ENCODE assay signal across 7 cellular contexts in genomic region chr7:12715372-12716133, GRCh38. TPM values are rescaled to one million over a fixed set of nuclear protein-coding genes. Genes with fewer than 3 reads are reported as not detected.
DNase-seq lines count a peak whose midpoint lies in the region; ATAC-seq and TF ChIP-seq lines count a peak whose summit lies in the region.

No MANE protein-coding gene starts in this region.

- H3K4me3 ChIP-seq in HAP-1 (peak overlapping the region; percentile 26), adipocyte (ENCODE audit: low read length) (peak overlapping the region; percentile 71), heart left ventricle (peak overlapping the region in 10 of 12 donors; percentile 23 to 34 (median 26)), ovary (no peak overlapping the region)

- DNase-seq in HAP-1 (ENCODE audit: low spot score in 2 of 2) = peak; percentile 87 to 100
- DNase-seq in NCI-H748 treated with DMSO at 0.1 percent for 48 hours (lab: John Stamatoyannopoulos, UW) = peak; percentile 97
- DNase-seq in adipocyte (ENCODE audit: low read depth) = peak; percentile 93
- DNase-seq in heart left ventricle = peak; percentile 65 to 85 (median 73)
- peak; percentile 20 to 60 (median 29) for DNase-seq in ovary

- peak; percentile 89 to 99 (median 96) for ATAC-seq in heart left ventricle
- no peak for ATAC-seq in GM21619 (IDR thresholded peaks at IDR 0.05; ENCODE audit: unreplicated experiment)
- no peak for ATAC-seq in GM19397 (IDR thresholded peaks at IDR 0.05; ENCODE audit: unreplicated experiment)

- 30 to 36% (median 33%) methylated on average over 12 of the region's 12 CpGs for WGBS in heart left ventricle, 4 donors
- WGBS in ovary, 3 donors = 14 to 15% (median 15%) methylated on average over 12 of the region's 12 CpGs

- no peak for TF ChIP-seq EP300 in ovary (IDR thresholded peaks at IDR 0.05)

- H3K27ac ChIP-seq in heart left ventricle (peak overlapping the region; percentile 56 to 87 (median 72)), ovary (no peak overlapping the region)

- intact Hi-C loops in heart left ventricle (cut with DNase I) = loop anchor here in 1 of 10 donors (1.0 kb wide), 1 partner anchor 13 kb away; no protein-coding TSS in a partner anchor
- intact Hi-C loops in ovary (cut with DNase I) = no loop called here

- H3K27me3 ChIP-seq in HAP-1 (ENCODE audit: low read depth) = no peaks in the 10 kb centered on the region
- H3K27me3 ChIP-seq in adipocyte (replicated peaks; ENCODE audit: control insufficient read depth, insufficient read depth, low read length) = no peaks in the 10 kb centered on the region
- H3K27me3 ChIP-seq in heart left ventricle = no peaks in the 10 kb centered on the region
- H3K27me3 ChIP-seq in ovary = no peaks in the 10 kb centered on the region

- peak in 1 of 2 donors; percentile 36 for TF ChIP-seq POLR2A in heart left ventricle (IDR thresholded peaks at IDR 0.05)
- no peak for TF ChIP-seq POLR2A in ovary (IDR thresholded peaks at IDR 0.05)

- H3K9me3 ChIP-seq in HAP-1 = no peaks in the 10 kb centered on the region
- H3K9me3 ChIP-seq in adipocyte (ENCODE audit: control insufficient read depth, low read length) = no peaks in the 10 kb centered on the region
- no peaks in the 10 kb centered on the region for H3K9me3 ChIP-seq in heart left ventricle
- no peaks in the 10 kb centered on the region for H3K9me3 ChIP-seq in ovary

- in situ Hi-C loops in HAP-1 (cut with MboI; ENCODE audit: low sequenced_read_pairs) = no loop called here

- peak overlapping the region; percentile 75 for H3K9ac ChIP-seq in adipocyte (ENCODE audit: low read length)

- TF ChIP-seq CTCF in heart left ventricle (IDR thresholded peaks at IDR 0.05) = no peak
- TF ChIP-seq CTCF in ovary (IDR thresholded peaks at IDR 0.05) = no peak

- H3K36me3 ChIP-seq in HAP-1 (replicated peaks) = no peaks in the 10 kb centered on the region
- H3K36me3 ChIP-seq in adipocyte (ENCODE audit: control insufficient read depth, insufficient read depth, low read length, severe bottlenecking) = no peaks in the 10 kb centered on the region
- H3K36me3 ChIP-seq in heart left ventricle = no peaks in the 10 kb centered on the region
- H3K36me3 ChIP-seq in ovary = no peaks in the 10 kb centered on the region

- peaks cover 31% of the 10 kb centered on the region for H3K4me1 ChIP-seq in HAP-1
- peaks cover 45% of the 10 kb centered on the region for H3K4me1 ChIP-seq in adipocyte (ENCODE audit: control insufficient read depth, insufficient read depth, low read length)
- H3K4me1 ChIP-seq in heart left ventricle = peaks cover 0 to 53% (median 31%) of the 10 kb centered on the region in 12 donors
- H3K4me1 ChIP-seq in ovary (ENCODE audit: insufficient read depth) = peaks cover 6% of the 10 kb centered on the region

RNA-seq across cellular contexts. Expression of gene ARL4A, which starts 28.1 kb away (rescaled TPM):
- total RNA-seq in heart left ventricle (10 to 100 TPM; 12.8 to 21.4 (median 14.5) TPM), ovary (10 to 100 TPM in 3 of 7 donors, 1 to 10 TPM in 4; 4.6 to 32.2 (median 9.5) TPM)
- polyA plus RNA-seq in heart left ventricle (10 to 100 TPM; 10.5 to 25.9 TPM), ovary (10 to 100 TPM; 17.1 to 22.3 TPM)

Comparison
In these comparisons a context has a peak if more than half of its experiments do, and no peak if none do; other contexts are left out.
1. DNase-seq: peak in every context shown above with its lines; median percentile 97 in NCI-H748 treated with DMSO at 0.1 percent for 48 hours; 94 in HAP-1; 93 in adipocyte; 73 in heart left ventricle; 29 in ovary.
2. ATAC-seq: peak in heart left ventricle (4 of 4); none in GM21619 (single experiment) and GM19397 (single experiment).
3. H3K27ac ChIP-seq: peak in heart left ventricle (12 of 12); none in ovary (0 of 2).